In the genomic region with DNA sequence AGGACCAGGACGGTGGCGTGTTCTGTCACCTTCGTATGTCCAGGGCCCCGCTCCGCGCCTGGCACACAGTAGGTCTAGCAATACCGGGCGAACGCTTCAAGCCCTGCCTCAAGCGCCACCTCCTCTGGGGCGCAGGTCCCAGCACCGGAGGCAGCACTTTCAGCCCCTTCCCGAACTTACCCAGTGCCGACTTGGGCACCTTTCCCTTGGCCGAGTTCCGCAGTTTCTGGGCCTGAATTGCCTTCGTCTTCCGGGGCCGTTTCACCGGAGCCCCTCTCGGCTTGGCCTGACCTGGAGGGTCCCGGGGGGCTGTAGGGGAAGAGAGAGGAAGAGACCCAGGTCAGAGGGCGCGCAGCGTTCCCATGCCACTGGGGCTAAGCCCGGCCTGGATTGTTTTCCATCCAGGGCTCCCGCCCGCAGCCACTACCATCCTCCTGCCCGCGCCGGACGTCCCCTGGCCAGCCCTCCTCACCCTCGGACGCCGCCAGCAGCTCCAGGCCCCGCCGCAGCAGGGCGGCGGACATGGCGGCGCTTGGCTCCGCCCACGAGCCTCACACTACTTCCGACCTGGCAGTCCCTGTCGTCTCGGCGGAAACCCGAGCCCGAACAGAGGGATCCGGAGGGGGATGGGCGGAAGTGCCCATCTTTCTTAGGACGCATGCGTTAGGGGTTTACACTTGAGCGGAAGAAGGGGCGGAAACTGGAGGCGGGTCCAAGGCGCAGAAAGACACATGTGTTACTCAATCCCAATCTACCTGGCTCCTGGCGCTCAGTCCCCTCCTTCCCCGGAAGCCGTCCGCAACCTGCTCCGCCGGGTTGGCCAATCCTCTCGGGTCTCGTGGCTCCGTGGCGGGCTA, we compare ENCODE assay signal across 8 cellular contexts. TPM values are rescaled to one million over a fixed set of nuclear protein-coding genes. Genes with fewer than 3 reads are reported as not detected.
A peak's percentile ranks its signal among the peaks of the same experiment; 100 is the strongest.
DNase-seq lines count a peak whose midpoint lies in the region; ATAC-seq and TF ChIP-seq lines count a peak whose summit lies in the region.

RPS19BP1 (minus strand) TSS at position 534 of the 857 bp plus-strand sequence; CDS start at position 524, 10 bp downstream.

- H3K27ac Mint-ChIP-seq in activated T-helper 1 cell treated with anti-CD3 and anti-CD28 coated beads, Interleukin-12 subunit alpha, Interleukin-12 subunit beta, Interleukin-2, Interleukin-4 antibody, amounts not matched to agents 30 ng/mL and 10 ng/mL and 1 ng/mL, durations not matched to agents 14 hours and 24 hours and 36 hours: peak within 1 kb of the TSS; percentile 93

- peak in 3 of 4 donors; percentile 22 to 90 (median 62) for TF ChIP-seq POLR2A in esophagus squamous epithelium (IDR thresholded peaks at IDR 0.05)

- peak in 1 of 6 experiments; percentile 17 for TF ChIP-seq CTCF in esophagus squamous epithelium (IDR thresholded peaks at IDR 0.05)

- peaks cover 33% of the 10 kb centered on the region for H3K36me3 Mint-ChIP-seq in activated T-helper 1 cell treated with anti-CD3 and anti-CD28 coated beads, Interleukin-12 subunit alpha, Interleukin-12 subunit beta, Interleukin-2, Interleukin-4 antibody, amounts not matched to agents 30 ng/mL and 10 ng/mL and 1 ng/mL, durations not matched to agents 14 hours and 24 hours and 36 hours (ENCODE audit: low read depth)

- no peaks in the 10 kb centered on the region for H3K9me3 ChIP-seq in esophagus squamous epithelium

- peak within 1 kb of the TSS; percentile 96 for H3K4me3 Mint-ChIP-seq in activated T-helper 1 cell treated with anti-CD3 and anti-CD28 coated beads, Interleukin-12 subunit alpha, Interleukin-12 subunit beta, Interleukin-2, Interleukin-4 antibody, amounts not matched to agents 30 ng/mL and 10 ng/mL and 1 ng/mL, durations not matched to agents 14 hours and 24 hours and 36 hours

- H3K4me1 ChIP-seq in esophagus squamous epithelium: peaks cover 42 to 69% (median 47%) of the 10 kb centered on the region in 3 donors

- WGBS in esophagus squamous epithelium, 2 donors: 0 to 2% methylated on average over 13 to 17 of the region's 67 CpGs

- DNase-seq in DMS79 treated with DMSO at 0.1 percent for 48 hours (lab: John Stamatoyannopoulos, UW): peak; percentile 93
- DNase-seq in Kasumi-1 (lab: John Stamatoyannopoulos, UW): peak; percentile 100
- peak; percentile 97 for DNase-seq in RPMI7951 (ENCODE audit: low read depth)
- peak; percentile 99 for DNase-seq in activated T-helper 1 cell treated with anti-CD3 and anti-CD28 coated beads, Interleukin-12 subunit alpha, Interleukin-12 subunit beta, Interleukin-2, Interleukin-4 antibody, amounts not matched to agents 30 ng/mL and 10 ng/mL and 1 ng/mL, durations not matched to agents 14 hours and 24 hours and 36 hours (ENCODE audit: low spot score)
- peak; percentile 97 for DNase-seq in esophagus squamous epithelium (lab: John Stamatoyannopoulos, UW)
- peak; percentile 100 for DNase-seq in myocyte (ENCODE audit: low read depth)
- peak; percentile 97 to 100 for DNase-seq in stimulated activated CD8-positive, alpha-beta memory T cell treated with anti-CD3 and anti-CD28 coated beads, Interleukin-7, amount 100 ng/mL, for 48 hours (ENCODE audit: extremely low read depth in 1 of 2, low read depth in 1 of 2)

- peaks cover 52% of the 10 kb centered on the region for H3K4me1 Mint-ChIP-seq in activated T-helper 1 cell treated with anti-CD3 and anti-CD28 coated beads, Interleukin-12 subunit alpha, Interleukin-12 subunit beta, Interleukin-2, Interleukin-4 antibody, amounts not matched to agents 30 ng/mL and 10 ng/mL and 1 ng/mL, durations not matched to agents 14 hours and 24 hours and 36 hours (ENCODE audit: low read depth)

- H3K4me3 ChIP-seq in esophagus squamous epithelium: peak within 1 kb of the TSS; percentile 76 to 99 (median 84)

- peak within 1 kb of the TSS; percentile 91 to 98 (median 96) for H3K27ac ChIP-seq in esophagus squamous epithelium

- no peaks in the 10 kb centered on the region for H3K27me3 Mint-ChIP-seq in activated T-helper 1 cell treated with anti-CD3 and anti-CD28 coated beads, Interleukin-12 subunit alpha, Interleukin-12 subunit beta, Interleukin-2, Interleukin-4 antibody, amounts not matched to agents 30 ng/mL and 10 ng/mL and 1 ng/mL, durations not matched to agents 14 hours and 24 hours and 36 hours (ENCODE audit: insufficient read depth)

- no peaks in the 10 kb centered on the region for H3K9me3 Mint-ChIP-seq in activated T-helper 1 cell treated with anti-CD3 and anti-CD28 coated beads, Interleukin-12 subunit alpha, Interleukin-12 subunit beta, Interleukin-2, Interleukin-4 antibody, amounts not matched to agents 30 ng/mL and 10 ng/mL and 1 ng/mL, durations not matched to agents 14 hours and 24 hours and 36 hours

- no peaks in the 10 kb centered on the region for H3K27me3 ChIP-seq in esophagus squamous epithelium

- H3K36me3 ChIP-seq in esophagus squamous epithelium: peaks cover 0 to 30% (median 0%) of the 10 kb centered on the region in 3 donors

- ATAC-seq in GM21825 (IDR thresholded peaks at IDR 0.05; ENCODE audit: unreplicated experiment): peak; percentile 58

- intact Hi-C loops in activated T-helper 1 cell treated with anti-CD3 and anti-CD28 coated beads, Interleukin-12 subunit alpha, Interleukin-12 subunit beta, Interleukin-2, Interleukin-4 antibody, amounts not matched to agents 30 ng/mL and 10 ng/mL and 1 ng/mL, durations not matched to agents 14 hours and 24 hours and 36 hours (cut with micrococcal nuclease): loop anchor here (1.0 to 5.0 kb wide), 9 partner anchors 12 to 1104 kb away; partner anchors contain the start of genes ATF4, MIEF1, MRTFA and RPL3
- intact Hi-C loops in esophagus squamous epithelium (cut with DNase I): no loop called here

RNA-seq across cellular contexts. Expression of gene RPS19BP1, which starts in this region (rescaled TPM):
- total RNA-seq in RPMI7951 (2014; rRNA removed; shearing (Covaris generic)): 74.9 and 132 TPM in 2 replicates
- total RNA-seq in activated T-helper 1 cell treated with anti-CD3 and anti-CD28 coated beads, Interleukin-12 subunit alpha, Interleukin-12 subunit beta, Interleukin-2, Interleukin-4 antibody, amounts not matched to agents 30 ng/mL and 10 ng/mL and 1 ng/mL, durations not matched to agents 14 hours and 24 hours and 36 hours: 98.7 and 101 TPM in 2 replicates
- total RNA-seq in esophagus squamous epithelium: 100 to 1,000 TPM in 1 of 4 donors, 10 to 100 TPM in 3; 70.9 to 109 (median 88.1) TPM
- total RNA-seq in myocyte: 81.4 and 89.9 TPM in 2 replicates
- 79.9 TPM for polyA plus RNA-seq in myocyte (2012)

Comparison
In these comparisons a context has a peak if more than half of its experiments do, and no peak if none do; other contexts are left out.
1. Peak in every context shown above with its lines: DNase-seq, ATAC-seq, H3K4me3 ChIP-seq and H3K27ac ChIP-seq.